In genomic region chr15:43881944-43882343, GRCh38 we compare ENCODE assay signal across 13 cellular contexts. TPM values are rescaled to one million over a fixed set of nuclear protein-coding genes. Genes with fewer than 3 reads are reported as not detected.
A peak's percentile ranks its signal among the peaks of the same experiment; 100 is the strongest.
DNase-seq lines count a peak whose midpoint lies in the region; ATAC-seq and TF ChIP-seq lines count a peak whose summit lies in the region.
"Had no signal": no experiment of that assay in that cellular context is flagged by ENCODE, and none has a peak within 500 bp of the region (broad histone marks: within the 10 kb centered on the region; RNA-seq: fewer than 3 reads in every experiment).

No MANE protein-coding gene starts in this region.

- ATAC-seq in heart left ventricle (no peak), left cardiac atrium (no peak), upper lobe of right lung (no peak), GM18502 (IDR thresholded peaks at IDR 0.05; ENCODE audit: poor library complexity, unreplicated experiment) (no peak)

- H3K27ac ChIP-seq in heart left ventricle = peak overlapping the region in 9 of 12 donors; percentile 42 to 98 (median 94)
- H3K27ac ChIP-seq in Peyer's patch = no peak overlapping the region
- H3K27ac ChIP-seq in upper lobe of right lung = no peak overlapping the region
- no peak overlapping the region for H3K27ac ChIP-seq in caudate nucleus (ENCODE audit: low read depth, low read length)

- peaks cover 0 to 28% (median 7%) of the 10 kb centered on the region in 12 donors for H3K4me1 ChIP-seq in heart left ventricle
- H3K4me1 ChIP-seq in Peyer's patch = no peaks in the 10 kb centered on the region
- H3K4me1 ChIP-seq in upper lobe of right lung = no peaks in the 10 kb centered on the region

- no peaks in the 10 kb centered on the region for H3K9me3 ChIP-seq in heart left ventricle
- no peaks in the 10 kb centered on the region for H3K9me3 ChIP-seq in Peyer's patch
- H3K9me3 ChIP-seq in upper lobe of right lung = no peaks in the 10 kb centered on the region
- H3K9me3 ChIP-seq: MG63 had no signal

- TF ChIP-seq CTCF in heart left ventricle (IDR thresholded peaks at IDR 0.05) = peak in 9 of 12 donors; percentile 15 to 51 (median 40)
- TF ChIP-seq CTCF in Peyer's patch (IDR thresholded peaks at IDR 0.05) = peak in 5 of 6 experiments; percentile 5 to 37 (median 28)
- peak; percentile 46 for TF ChIP-seq CTCF in foreskin fibroblast (IDR thresholded peaks at IDR 0.05; ENCODE audit: low read depth, low read length)
- peak; percentile 29 for TF ChIP-seq CTCF in upper lobe of right lung (IDR thresholded peaks at IDR 0.05)

- H3K27me3 ChIP-seq in heart left ventricle = no peaks in the 10 kb centered on the region
- H3K27me3 ChIP-seq in Peyer's patch = no peaks in the 10 kb centered on the region
- no peaks in the 10 kb centered on the region for H3K27me3 ChIP-seq in upper lobe of right lung
- H3K27me3 ChIP-seq: MG63 had no signal

- H3K4me3 ChIP-seq in heart left ventricle (no peak overlapping the region), Peyer's patch (no peak overlapping the region), foreskin fibroblast (ENCODE audit: low read depth in 1 of 2, low read length in 2 of 2) (no peak overlapping the region), upper lobe of right lung (no peak overlapping the region)
- H3K4me3 ChIP-seq: MG63 had no signal

- intact Hi-C loops in heart left ventricle (cut with DNase I) = no loop called here
- intact Hi-C loops in left cardiac atrium (cut with DNase I) = no loop called here
- intact Hi-C loops in upper lobe of right lung (cut with DNase I) = no loop called here

- DNase-seq in heart left ventricle (no peak), left cardiac atrium (no peak), Peyer's patch (peak in 1 of 3 donors; percentile 54), foreskin fibroblast (no peak), upper lobe of right lung (no peak), H4 (ENCODE audit: low spot score) (no peak), caudate nucleus (lab: John Stamatoyannopoulos, UW) (no peak)
- DNase-seq: activated T-cell treated with anti-CD3 and anti-CD28 coated beads, Interleukin-2, amount 50 U/mL, for 1 hour; COR-L47; effector memory CD4-positive, alpha-beta T cell; mesenchymal stem cell; MG63 had no signal

- peaks cover 0 to 6% (median 0%) of the 10 kb centered on the region in 9 donors for H3K36me3 ChIP-seq in heart left ventricle
- H3K36me3 ChIP-seq in Peyer's patch = no peaks in the 10 kb centered on the region
- no peaks in the 10 kb centered on the region for H3K36me3 ChIP-seq in upper lobe of right lung

- TF ChIP-seq POLR2A in heart left ventricle (IDR thresholded peaks at IDR 0.05) = no peak
- no peak for TF ChIP-seq POLR2A in Peyer's patch (IDR thresholded peaks at IDR 0.05)

- WGBS in heart left ventricle, 4 donors = 76 to 82% (median 79%) methylated on average over 7 of the region's 7 CpGs

RNA-seq across cellular contexts. Expression of gene WDR76, which starts 55.1 kb away (rescaled TPM):
- total RNA-seq in heart left ventricle = 1 to 10 TPM in 7 of 9 donors, under 1 TPM in 2; 0.52 to 7.4 (median 1.3) TPM
- polyA plus RNA-seq in heart left ventricle = 1 to 10 TPM in 1 of 2 donors, under 1 TPM in 1; 0.69 to 2.9 TPM
- total RNA-seq in left cardiac atrium = 1 to 10 TPM; 1.5 to 4.3 TPM
- total RNA-seq in Peyer's patch = 10 to 100 TPM in 1 of 4 donors, 1 to 10 TPM in 3; 2.7 to 21.5 (median 4.1) TPM
- 6.2 TPM for total RNA-seq in upper lobe of right lung
- 41.4 and 43.3 TPM in 2 replicates for total RNA-seq in H4 (2014; rRNA removed; shearing (Covaris generic))

RNA-seq across cellular contexts. Expression of gene MFAP1, which starts 57.5 kb away (rescaled TPM):
- 10 to 100 TPM; 13.2 to 22.3 (median 20.2) TPM for total RNA-seq in heart left ventricle
- 10 to 100 TPM; 13.7 to 35.5 TPM for polyA plus RNA-seq in heart left ventricle
- total RNA-seq in left cardiac atrium = 10 to 100 TPM; 16.9 to 17.8 TPM
- total RNA-seq in Peyer's patch = 10 to 100 TPM in 2 of 4 donors, 1 to 10 TPM in 2; 6.1 to 21.7 (median 10.4) TPM
- total RNA-seq in upper lobe of right lung = 21.0 TPM
- 37.9 and 42.2 TPM in 2 replicates for total RNA-seq in H4 (2014; rRNA removed; shearing (Covaris generic))

Comparison
In these comparisons a context has a peak if more than half of its experiments do, and no peak if none do; other contexts are left out.
1. H3K27ac ChIP-seq: peak in heart left ventricle (9 of 12); none in Peyer's patch (0 of 4), upper lobe of right lung (single experiment) and caudate nucleus (single experiment).
2. Peak in every context shown above with its lines, with median percentiles within 50 percentile points of each other: CTCF ChIP-seq.